In the genomic region with DNA sequence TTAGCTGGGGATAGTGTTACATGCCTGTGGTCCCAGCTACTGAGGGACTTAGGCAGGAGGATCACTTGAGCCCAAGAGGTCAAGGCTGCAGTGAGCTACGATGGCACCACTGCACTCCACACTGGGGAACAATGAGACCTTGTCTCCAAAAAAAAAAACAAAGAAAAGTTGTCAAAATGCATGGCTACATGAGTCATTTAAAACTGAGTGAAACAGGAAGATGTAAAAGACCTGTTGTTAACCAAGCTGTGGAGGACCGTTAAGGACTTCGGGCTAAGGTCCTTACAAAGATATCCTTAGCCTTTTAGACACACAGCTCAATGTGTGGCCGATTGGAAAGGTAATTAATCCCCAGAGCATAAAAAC, we compare ENCODE assay signal across 1 cellular context.
TF ChIP-seq lines count a peak whose summit lies in the region.

No MANE protein-coding gene starts in this region.

TF ChIP-seq in IMR-90, 13 proteins besides CTCF, POLR2A, EP300 and RAD21 (continued from another document):
- TF ChIP-seq USF2 (IDR thresholded peaks at IDR 0.05; ENCODE audit: low read depth, low read length) = no peak
- TF ChIP-seq NFE2L2 (IDR thresholded peaks at IDR 0.05; ENCODE audit: low read depth, low read length) = no peak
- TF ChIP-seq SMC3 (IDR thresholded peaks at IDR 0.05; ENCODE audit: low read depth, low read length) = no peak
- no peak for TF ChIP-seq BHLHE40 (IDR thresholded peaks at IDR 0.05; ENCODE audit: low read depth, low read length)
- no peak for TF ChIP-seq MXI1 (IDR thresholded peaks at IDR 0.05; ENCODE audit: borderline replicate concordance, low read depth, low read length)
- no peak for TF ChIP-seq FOS (IDR thresholded peaks at IDR 0.05; ENCODE audit: low read depth, low read length)
- no peak for TF ChIP-seq CEBPB (IDR thresholded peaks at IDR 0.05; ENCODE audit: low read depth, low read length)
- no peak for TF ChIP-seq MAFK (IDR thresholded peaks at IDR 0.05; ENCODE audit: low read depth, low read length)
- TF ChIP-seq RCOR1 (IDR thresholded peaks at IDR 0.05; ENCODE audit: insufficient replicate concordance, low read length) = no peak
- TF ChIP-seq RFX5 (IDR thresholded peaks at IDR 0.05; ENCODE audit: low read depth, low read length) = no peak
- no peak for TF ChIP-seq CHD1 (IDR thresholded peaks at IDR 0.05; ENCODE audit: low read depth, low read length)
- no peak for TF ChIP-seq ELK1 (IDR thresholded peaks at IDR 0.05; ENCODE audit: borderline replicate concordance, low read depth, low read length)
TF ChIP-seq in IMR-90: peak in this region for 0.
